In genomic region chr16:49884033-49884707, GRCh38 we compare ENCODE assay signal across 20 cellular contexts. TPM values are rescaled to one million over a fixed set of nuclear protein-coding genes. Genes with fewer than 3 reads are reported as not detected.
DNase-seq lines count a peak whose midpoint lies in the region; ATAC-seq, FAIRE-seq and TF ChIP-seq lines count a peak whose summit lies in the region.
"Had no signal": no experiment of that assay in that cellular context is flagged by ENCODE, and none has a peak within 500 bp of the region (broad histone marks: within the 10 kb centered on the region; RNA-seq: fewer than 3 reads in every experiment).

No MANE protein-coding gene starts in this region.

- TF ChIP-seq CTCF in A549 (IDR thresholded peaks at IDR 0.05) (no peak), WTC11 (IDR thresholded peaks at IDR 0.05) (no peak), HepG2 (CRISPR knock-in tag; IDR thresholded peaks at IDR 0.05) (no peak)

- peaks cover 11% of the 10 kb centered on the region; the same call in 1 of the 3 replicates for H3K4me1 ChIP-seq in A549
- H3K4me1 ChIP-seq in HUES48 (ENCODE audit: control insufficient read depth, insufficient read depth, low read length), result peaks cover 6% of the 10 kb centered on the region
- peaks cover 45% of the 10 kb centered on the region for H3K4me1 ChIP-seq in HepG2 (ENCODE audit: insufficient read depth, low read length)

- H3K36me3 ChIP-seq in HUES48 (ENCODE audit: control insufficient read depth, insufficient read depth, low read length), result no peaks in the 10 kb centered on the region
- no peaks in the 10 kb centered on the region for H3K36me3 ChIP-seq in HepG2 (replicated peaks in 1 of 2; ENCODE audit: control insufficient read depth in 1 of 2, insufficient read depth in 2 of 2, low read length in 2 of 2)
- H3K36me3 ChIP-seq: MG63, neutrophil had no signal

- intact Hi-C loops in HepG2 (cut with micrococcal nuclease; ENCODE audit: unreplicated experiment), result no loop called here

- in situ Hi-C loops in HepG2 (cut with HindIII; ENCODE audit: extremely low pct_ligation_motif_present, low pct_unique_long_range_greater_than_20kb), result no loop called here

- DNase-seq in A549 (ENCODE audit: low read depth in 1 of 2, low spot score in 1 of 2) (no peak), WTC11 (ENCODE audit: low spot score) (no peak), HepG2 (ENCODE audit: low spot score) (peak; percentile 89), NCI-H2171 treated with DMSO at 0.1 percent for 48 hours (lab: John Stamatoyannopoulos, UW) (no peak), GOT3 (lab: John Stamatoyannopoulos, UW) (no peak), NCI-H2029 (lab: John Stamatoyannopoulos, UW) (no peak)
- no peak for DNase-seq in activated naive CD8-positive, alpha-beta T cell treated with anti-CD3 and anti-CD28 coated beads, Interleukin-2, amount 50 U/mL, for 24 hours
- DNase-seq: activated CD8-positive, alpha-beta T cell treated with anti-CD3 and anti-CD28 coated beads, Interleukin-2, amount 10 ng/mL, durations not matched to agents 7 days and 5 days; CD4-positive, alpha-beta memory T cell; central memory CD4-positive, alpha-beta T cell; effector memory CD8-positive, alpha-beta T cell; kidney; MG63; NCI-H2107; NCI-H774; T-cell had no signal

- H3K4me2 ChIP-seq in A549 (peak overlapping the region; percentile 35; the same call in 1 of the 3 replicates), HepG2 (ENCODE audit: low read depth, low read length) (peak overlapping the region; percentile 71)

- H3K4me3 ChIP-seq in A549, result no peak overlapping the region
- no peak overlapping the region for H3K4me3 ChIP-seq in HUES48 (ENCODE audit: low read depth, low read length)
- H3K4me3 ChIP-seq in HepG2 (replicated peaks in 1 of 3; ENCODE audit: insufficient read depth in 1 of 3, low read depth in 2 of 3, low read length in 3 of 3), result peak overlapping the region in 2 of 3 experiments; percentile 9 to 24; a peak in 2 of 6 replicates
- H3K4me3 ChIP-seq: MG63 had no signal

- no peaks in the 10 kb centered on the region for H3K79me2 ChIP-seq in HepG2 (ENCODE audit: insufficient read depth, low read length)

- H3K9me3 Mint-ChIP-seq in WTC11, result no peaks in the 10 kb centered on the region
- H3K9me3 Mint-ChIP-seq in activated naive CD8-positive, alpha-beta T cell treated with anti-CD3 and anti-CD28 coated beads, Interleukin-2, amount 50 U/mL, for 24 hours, result no peaks in the 10 kb centered on the region
- H3K9me3 Mint-ChIP-seq: CD4-positive, alpha-beta memory T cell; effector memory CD8-positive, alpha-beta T cell; T-cell had no signal

- no TSS peak for BruUV-seq in HepG2 (replicated peaks; lab: Mats Ljungman, UMichigan)

- H3K27ac ChIP-seq in A549 (peak overlapping the region in 1 of 2 experiments; percentile 48; a peak in 3 of 6 replicates), HUES48 (ENCODE audit: low read depth, low read length) (peak overlapping the region; percentile 69), HepG2 (ENCODE audit: extremely low read length, insufficient read depth, low read length) (no peak overlapping the region)
- H3K27ac ChIP-seq: neutrophil had no signal

- ATAC-seq in A549 (peak in 1 of 2 experiments; percentile 36; a peak in 1 of 6 replicates), WTC11 (no peak), HepG2 (peak; percentile 77)
- ATAC-seq in activated naive CD8-positive, alpha-beta T cell treated with anti-CD3 and anti-CD28 coated beads, Interleukin-2, amount 50 U/mL, for 24 hours, result no peak
- ATAC-seq: activated CD8-positive, alpha-beta T cell treated with anti-CD3 and anti-CD28 coated beads, Interleukin-2, amount 10 ng/mL, durations not matched to agents 7 days and 5 days; effector memory CD8-positive, alpha-beta T cell; HCT116; T-cell had no signal

- no peak overlapping the region for H3K9ac ChIP-seq in HUES48 (ENCODE audit: low read depth, low read length)
- no peak overlapping the region for H3K9ac ChIP-seq in HepG2 (ENCODE audit: insufficient read depth, low read depth, low read length)

- H3K27ac Mint-ChIP-seq in WTC11, result no peak overlapping the region
- H3K27ac Mint-ChIP-seq in activated naive CD8-positive, alpha-beta T cell treated with anti-CD3 and anti-CD28 coated beads, Interleukin-2, amount 50 U/mL, for 24 hours, result no peak overlapping the region
- H3K27ac Mint-ChIP-seq: activated CD8-positive, alpha-beta T cell treated with anti-CD3 and anti-CD28 coated beads, Interleukin-2, amount 10 ng/mL, durations not matched to agents 7 days and 5 days; CD4-positive, alpha-beta memory T cell; effector memory CD8-positive, alpha-beta T cell; T-cell had no signal

- no peaks in the 10 kb centered on the region for H3K36me3 Mint-ChIP-seq in WTC11
- H3K36me3 Mint-ChIP-seq in activated naive CD8-positive, alpha-beta T cell treated with anti-CD3 and anti-CD28 coated beads, Interleukin-2, amount 50 U/mL, for 24 hours (ENCODE audit: low read depth), result no peaks in the 10 kb centered on the region
- H3K36me3 Mint-ChIP-seq: CD4-positive, alpha-beta memory T cell; T-cell had no signal

- H3K9me3 ChIP-seq in A549, result no peaks in the 10 kb centered on the region
- H3K9me3 ChIP-seq in HUES48 (ENCODE audit: control insufficient read depth, insufficient read depth, low read length), result no peaks in the 10 kb centered on the region
- H3K9me3 ChIP-seq in HepG2 (ENCODE audit: low read length), result no peaks in the 10 kb centered on the region
- H3K9me3 ChIP-seq: MG63, neutrophil had no signal

- FAIRE-seq in A549 (lab: Jason Lieb, UNC) (no peak), HepG2 (lab: Jason Lieb, UNC) (peak; percentile 82)
- FAIRE-seq: kidney, RCC 7860 had no signal

- TF ChIP-seq POLR2A in A549 (IDR thresholded peaks at IDR 0.05; ENCODE audit: low read length), result no peak
- no peak for TF ChIP-seq POLR2A in HepG2 (IDR thresholded peaks at IDR 0.05; ENCODE audit: insufficient read depth in 1 of 2, low read depth in 2 of 2, low read length in 2 of 2)

- no peaks in the 10 kb centered on the region for H4K20me1 ChIP-seq in HepG2 (ENCODE audit: insufficient read depth, low read length)

- CTCF ChIA-PET in A549 (lab: Yijun Ruan, JAX) (interaction anchor here (0.7 to 2.7 kb wide), 3 partner anchors 9 to 38 kb away, joined by 3 to 13 read pairs (median 3); no protein-coding TSS in a partner anchor), WTC11 (lab: Charles Lee) (interaction anchor here (0.7 to 5.5 kb wide), 7 partner anchors 7 to 66 kb away, joined by 3 to 27 read pairs (median 3); no protein-coding TSS in a partner anchor), HepG2 (lab: Yijun Ruan, JAX; ENCODE audit: low intra/inter-chr PET ratio, low total read pairs) (no interaction called here)

- H3K4me3 Mint-ChIP-seq in WTC11, result no peak overlapping the region
- no peak overlapping the region for H3K4me3 Mint-ChIP-seq in activated naive CD8-positive, alpha-beta T cell treated with anti-CD3 and anti-CD28 coated beads, Interleukin-2, amount 50 U/mL, for 24 hours
- H3K4me3 Mint-ChIP-seq: activated CD8-positive, alpha-beta T cell treated with anti-CD3 and anti-CD28 coated beads, Interleukin-2, amount 10 ng/mL, durations not matched to agents 7 days and 5 days; CD4-positive, alpha-beta memory T cell; effector memory CD8-positive, alpha-beta T cell; T-cell had no signal

- H3K27me3 ChIP-seq in HUES48 (ENCODE audit: control insufficient read depth, insufficient read depth, low read length) (no peaks in the 10 kb centered on the region), HepG2 (ENCODE audit: control insufficient read depth in 1 of 2, insufficient read depth in 2 of 2, low read length in 2 of 2) (peaks cover 0 to 25% of the 10 kb centered on the region in 2 experiments; a peak in 4 of 5 replicates)
- H3K27me3 ChIP-seq: MG63 had no signal

- 44% methylated on average over 7 of the region's 7 CpGs for WGBS in A549 (ENCODE audit: missing lambda C conversion rate)
- WGBS in HepG2 (ENCODE audit: low lambda C conversion rate), result 19% methylated on average over 7 of the region's 7 CpGs

- TF ChIP-seq EP300 in A549 (IDR thresholded peaks at IDR 0.05), result no peak
- TF ChIP-seq EP300 in HepG2 (IDR thresholded peaks at IDR 0.05; ENCODE audit: low read depth in 2 of 2, low read length in 2 of 2), result peak; percentile 28 to 55; a peak in 2 of 4 replicates
- no peak for TF ChIP-seq EP300 in HepG2 (CRISPR knock-in tag; IDR thresholded peaks at IDR 0.05; ENCODE audit: borderline replicate concordance)

- H3K4me1 Mint-ChIP-seq in WTC11, result peaks cover 12% of the 10 kb centered on the region
- H3K4me1 Mint-ChIP-seq in activated naive CD8-positive, alpha-beta T cell treated with anti-CD3 and anti-CD28 coated beads, Interleukin-2, amount 50 U/mL, for 24 hours, result no peaks in the 10 kb centered on the region
- H3K4me1 Mint-ChIP-seq: T-cell had no signal

- POLR2A ChIA-PET in A549 (lab: Yijun Ruan, JAX) (no interaction called here), WTC11 (lab: Charles Lee) (no interaction called here), HepG2 (lab: Yijun Ruan, JAX) (no interaction called here)

- TF ChIP-seq RAD21 in A549 (conservative IDR thresholded peaks at IDR 0.05 in 1 of 2, IDR thresholded peaks at IDR 0.05 in 1 of 2), result no peak
- no peak for TF ChIP-seq RAD21 in HepG2 (CRISPR knock-in tag; IDR thresholded peaks at IDR 0.05)

- no peaks in the 10 kb centered on the region for H3K27me3 Mint-ChIP-seq in WTC11 (ENCODE audit: low read depth)
- H3K27me3 Mint-ChIP-seq in activated naive CD8-positive, alpha-beta T cell treated with anti-CD3 and anti-CD28 coated beads, Interleukin-2, amount 50 U/mL, for 24 hours, result peaks cover 9% of the 10 kb centered on the region

- no peak overlapping the region for H2AFZ ChIP-seq in HepG2 (ENCODE audit: low read length)

RNA-seq across cellular contexts. Expression of gene ZNF423, which starts 28.3 kb away (rescaled TPM):
- 0.07 and 0.10 TPM in 2 replicates for polyA plus RNA-seq in A549 (2011; rRNA removed)
- polyA plus RNA-seq in A549 (2012; cell fraction: cytosol; rRNA removed), result 0.03 and 0.09 TPM in 2 replicates
- polyA plus RNA-seq in A549 (2012; cell fraction: nucleus; rRNA removed), result 0.02 and 0.06 TPM in 2 replicates
- 0.04 to 0.15 TPM (median 0.14 TPM) in 3 replicates for polyA plus RNA-seq in A549 (2017; fragmentation: RNase III; extraction: RNeasy Plus Mini Kit Qiagen cat#74134 plus additional on column Dnase treatment)
- 0.12 and 0.24 TPM in 2 replicates for polyA minus RNA-seq in A549 (2011; rRNA and poly(A)+ RNA removed)
- 37.6 to 38.8 TPM (median 38.6 TPM) in 3 replicates for total RNA-seq in WTC11 (2021)
- total RNA-seq in HepG2 (2016; rRNA removed; fragmentation: Illumina TruSeq; extraction: Trizol), result 0.25 and 0.31 TPM in 2 replicates
- total RNA-seq in HepG2 (2016; cell fraction: cytosol; rRNA removed; fragmentation: Illumina TruSeq; extraction: Trizol; ENCODE audit: low read depth), result 0.26 TPM in 1 of 2 replicates, not detected in the other
- 0.09 and 0.16 TPM in 2 replicates for total RNA-seq in HepG2 (2016; cell fraction: insoluble cytoplasmic fraction; rRNA removed; fragmentation: Illumina TruSeq; extraction: Trizol)
- total RNA-seq in HepG2 (2016; cell fraction: membrane; rRNA removed; fragmentation: Illumina TruSeq; extraction: Trizol), result 0.03 and 0.53 TPM in 2 replicates
- 0.03 and 0.13 TPM in 2 replicates for total RNA-seq in HepG2 (2016; cell fraction: nucleus; rRNA removed; fragmentation: Illumina TruSeq; extraction: Trizol)
- 0.05 and 0.07 TPM in 2 replicates for polyA plus RNA-seq in HepG2 (2011; rRNA removed)
- 0.04 TPM in 2 replicates for polyA plus RNA-seq in HepG2 (2011; cell fraction: cytosol; rRNA removed)
- polyA plus RNA-seq in HepG2 (2011; cell fraction: nucleus; rRNA removed), result 0.10 TPM in 2 replicates
- 0.04 and 0.15 TPM in 2 replicates for polyA plus RNA-seq in HepG2 (2012)
- polyA plus RNA-seq in HepG2 (2016; cell fraction: cytosol; fragmentation: Illumina TruSeq; extraction: Trizol; ENCODE audit: low read depth), result 0.31 and 0.51 TPM in 2 replicates
- polyA plus RNA-seq in HepG2 (2016; cell fraction: insoluble cytoplasmic fraction; fragmentation: Illumina TruSeq; extraction: Trizol; ENCODE audit: low read depth), result 0.05 and 0.10 TPM in 2 replicates
- polyA plus RNA-seq in HepG2 (2016; cell fraction: membrane; fragmentation: Illumina TruSeq; extraction: Trizol; ENCODE audit: low read depth), result 0.15 TPM in 1 of 2 replicates, not detected in the other
- not detected in 2 replicates for polyA plus RNA-seq in HepG2 (2016; cell fraction: nucleus; fragmentation: Illumina TruSeq; extraction: Trizol; ENCODE audit: insufficient read depth, low read depth)
- polyA minus RNA-seq in HepG2 (2011; rRNA and poly(A)+ RNA removed; ENCODE audit: low replicate concordance), result 0.28 TPM in 1 of 2 replicates, not detected in the other
- polyA minus RNA-seq in HepG2 (2011; cell fraction: cytosol; rRNA and poly(A)+ RNA removed), result not detected in 2 replicates
- polyA minus RNA-seq in HepG2 (2011; cell fraction: nucleus; rRNA and poly(A)+ RNA removed), result 0.13 TPM in 1 of 2 replicates, not detected in the other
- total RNA-seq: activated CD8-positive, alpha-beta T cell treated with anti-CD3 and anti-CD28 coated beads, Interleukin-2, amount 10 ng/mL, durations not matched to agents 7 days and 5 days; CD4-positive, alpha-beta memory T cell had no signal
- polyA plus RNA-seq: CD4-positive, alpha-beta memory T cell had no signal

Comparison
In these comparisons a context has a peak if more than half of its experiments do, and no peak if none do; other contexts are left out.
1. H3K4me3 ChIP-seq: peak in HepG2 (2 of 3); none in A549 (single experiment) and HUES48 (single experiment).
2. RNA of gene ZNF423, which starts 28.3 kb away (total RNA-seq): 37.6 to 38.8 TPM in WTC11; 0.03 to 0.53 TPM in HepG2; every median in the first group is over 10 times any median in the second.